ENCODE assay signal across 8 cellular contexts in genomic region chr12:108689314-108690190, GRCh38. TPM values are rescaled to one million over a fixed set of nuclear protein-coding genes. Genes with fewer than 3 reads are reported as not detected.
DNase-seq lines count a peak whose midpoint lies in the region; ATAC-seq and TF ChIP-seq lines count a peak whose summit lies in the region.

No MANE protein-coding gene starts in this region.

- intact Hi-C loops in activated B cell treated with CpG ODN at 0.5 μM for 24 hours (cut with micrococcal nuclease), result loop anchor here (2.0 kb wide), 1 partner anchor 25 kb away; no protein-coding TSS in a partner anchor
- intact Hi-C loops in ovary (cut with DNase I), result loop anchor here in 2 of 4 donors (5.0 kb wide), 1 partner anchor 43 kb away; the partner anchor contains the start of gene CORO1C (in 2 of the 2)

- WGBS in esophagus, 2 donors, result 25 to 33% methylated on average over 7 of the region's 7 CpGs
- 28 to 31% (median 28%) methylated on average over 7 of the region's 7 CpGs for WGBS in ovary, 3 donors

- peak overlapping the region; percentile 89 for H3K27ac Mint-ChIP-seq in activated B cell treated with CpG ODN at 0.5 μM for 24 hours

- H3K9me3 ChIP-seq in esophagus (ENCODE audit: control insufficient read depth in 2 of 2, insufficient read depth in 1 of 2, low read depth in 1 of 2, low read length in 1 of 2), result no peaks in the 10 kb centered on the region
- no peaks in the 10 kb centered on the region for H3K9me3 ChIP-seq in ovary

- TF ChIP-seq EP300 in ovary (IDR thresholded peaks at IDR 0.05), result no peak

- H3K27me3 Mint-ChIP-seq in activated B cell treated with CpG ODN at 0.5 μM for 24 hours, result no peaks in the 10 kb centered on the region

- H3K4me3 Mint-ChIP-seq in activated B cell treated with CpG ODN at 0.5 μM for 24 hours, result peak overlapping the region; percentile 61

- H3K27me3 ChIP-seq in esophagus (ENCODE audit: control insufficient read depth in 1 of 2, insufficient read depth in 2 of 2, low read length in 2 of 2) (no peaks in the 10 kb centered on the region), ovary (no peaks in the 10 kb centered on the region)

- H3K4me1 ChIP-seq in esophagus (ENCODE audit: control insufficient read depth in 2 of 2, insufficient read depth in 2 of 2, low read length in 1 of 2) (peaks cover 3 to 12% of the 10 kb centered on the region in 2 donors), ovary (ENCODE audit: insufficient read depth) (peaks cover 24% of the 10 kb centered on the region)

- TF ChIP-seq POLR2A in ovary (IDR thresholded peaks at IDR 0.05), result no peak

- DNase-seq in COLO829 (ENCODE audit: low spot score) (peak; percentile 79), KBM-7 (peak; percentile 90), activated B cell treated with CpG ODN at 0.5 μM for 24 hours (no peak), ovary (no peak), NCI-H1436 (lab: John Stamatoyannopoulos, UW) (no peak), NCI-H187 treated with DMSO at 0.1 percent for 48 hours (lab: John Stamatoyannopoulos, UW) (no peak)

- H3K27ac ChIP-seq in esophagus (ENCODE audit: low read depth in 2 of 2, low read length in 1 of 2) (peak overlapping the region; percentile 81 to 89), ovary (peak overlapping the region; percentile 79 to 82)

- H3K4me3 ChIP-seq in esophagus (ENCODE audit: low read depth in 1 of 2, low read length in 2 of 2), result no peak overlapping the region
- H3K4me3 ChIP-seq in ovary, result no peak overlapping the region

- no peak for TF ChIP-seq CTCF in activated B cell treated with CpG ODN at 0.5 μM for 24 hours (IDR thresholded peaks at IDR 0.05)
- no peak for TF ChIP-seq CTCF in ovary (IDR thresholded peaks at IDR 0.05)

- POLR2A ChIA-PET in activated B cell treated with CpG ODN at 0.5 μM for 24 hours (lab: Charles Lee), result interaction anchor here (1.2 kb wide), 2 partner anchors 41 to 127 kb away, joined by 3 to 4 read pairs; partner anchors contain the start of gene ISCU

- no peaks in the 10 kb centered on the region for H3K9me3 Mint-ChIP-seq in activated B cell treated with CpG ODN at 0.5 μM for 24 hours

- H3K36me3 ChIP-seq in esophagus (ENCODE audit: control insufficient read depth in 2 of 2, insufficient read depth in 2 of 2, low read length in 1 of 2) (no peaks in the 10 kb centered on the region), ovary (no peaks in the 10 kb centered on the region)

- H3K36me3 Mint-ChIP-seq in activated B cell treated with CpG ODN at 0.5 μM for 24 hours (ENCODE audit: low read depth), result peaks cover 11% of the 10 kb centered on the region

- ATAC-seq in activated B cell treated with CpG ODN at 0.5 μM for 24 hours (ENCODE audit: low read depth) (no peak), GM18867 (IDR thresholded peaks at IDR 0.05; ENCODE audit: unreplicated experiment) (no peak)

- H3K4me1 Mint-ChIP-seq in activated B cell treated with CpG ODN at 0.5 μM for 24 hours, result peaks cover 51% of the 10 kb centered on the region

- in situ Hi-C loops in KBM-7 (cut with MboI; ENCODE audit: low pct_unique_long_range_greater_than_20kb, low sequenced_read_pairs), result no loop called here

- CTCF ChIA-PET in activated B cell treated with CpG ODN at 0.5 μM for 24 hours (lab: Charles Lee), result interaction anchor here (0.5 to 2.2 kb wide), 7 partner anchors 9 to 722 kb away, joined by 3 to 8 read pairs (median 3); no protein-coding TSS in a partner anchor

RNA-seq across cellular contexts. Expression of gene CORO1C, which starts 41.8 kb away (rescaled TPM):
- total RNA-seq in activated B cell treated with CpG ODN at 0.5 μM for 24 hours (68.3 and 69.4 TPM in 2 replicates), ovary (100 to 1,000 TPM in 5 of 7 donors, 10 to 100 TPM in 2; 58.7 to 143 (median 113) TPM)
- polyA plus RNA-seq in esophagus (10 to 100 TPM; 23.6 to 40.2 TPM), ovary (100 to 1,000 TPM in 1 of 2 donors, 10 to 100 TPM in 1; 35.1 to 122 TPM)

RNA-seq across cellular contexts. Expression of gene SELPLG, which starts 55.9 kb away (rescaled TPM):
- total RNA-seq in activated B cell treated with CpG ODN at 0.5 μM for 24 hours (1.8 and 2.0 TPM in 2 replicates), ovary (1 to 10 TPM; 1.1 to 8.4 (median 2.9) TPM)
- polyA plus RNA-seq in esophagus (1 to 10 TPM in 1 of 2 donors, under 1 TPM in 1; 0.86 to 2.0 TPM), ovary (1 to 10 TPM; 1.8 to 5.1 TPM)

Comparison
In these comparisons a context has a peak if more than half of its experiments do, and no peak if none do; other contexts are left out.
1. DNase-seq: peak in COLO829 (single experiment) and KBM-7 (single experiment); none in activated B cell treated with CpG ODN at 0.5 μM for 24 hours (single experiment), ovary (0 of 5), NCI-H1436 (single experiment) and NCI-H187 treated with DMSO at 0.1 percent for 48 hours (single experiment).